Comparison of ENCODE assay signal across 27 cellular contexts in the genomic region with DNA sequence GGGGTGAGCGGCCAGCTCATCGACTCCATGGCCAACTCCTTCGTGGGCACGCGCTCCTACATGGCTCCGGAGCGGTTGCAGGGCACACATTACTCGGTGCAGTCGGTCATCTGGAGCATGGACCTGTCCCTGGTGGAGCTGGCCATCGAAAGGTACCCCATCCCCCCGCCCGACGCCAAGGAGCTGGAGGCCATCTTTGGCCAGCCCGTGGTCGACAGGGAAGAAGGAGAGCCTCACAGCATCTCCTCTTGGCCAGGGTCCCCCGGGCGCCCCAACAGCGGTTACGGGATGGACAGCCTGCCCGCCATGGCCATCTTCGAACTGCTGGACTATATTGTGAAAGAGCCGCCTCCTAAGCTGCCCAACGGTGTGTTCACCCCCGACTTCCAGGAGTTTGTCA.
"Had no signal": no experiment of that assay in that cellular context is flagged by ENCODE, and none has a peak within 500 bp of the region (broad histone marks: within the 10 kb centered on the region; RNA-seq: fewer than 3 reads in every experiment).

No MANE protein-coding gene starts in this region.

- H3K9ac ChIP-seq: parathyroid adenoma had no signal

- H3K36me3 ChIP-seq: ovary, right lobe of liver, sigmoid colon, stomach, tibial artery, transverse colon, upper lobe of right lung, uterus had no signal

- H3K4me3 Mint-ChIP-seq: naive thymus-derived CD8-positive, alpha-beta T cell; natural killer cell treated with Interleukin-12 subunit alpha and Interleukin-12 subunit beta and Interleukin-15 and Interleukin-18, amount 100 ng/mL, for 72 hours; nephron progenitor cell; neural crest cell; stimulated activated effector memory CD8-positive, alpha-beta T cell treated with anti-CD3 and anti-CD28 coated beads, Interleukin-12 subunit alpha, Interleukin-12 subunit beta, amount 100 ng/mL, for 72 hours; stimulated activated naive B cell treated with anti-CD40 and anti-IgM and Interleukin-4, amounts not matched to agents 10 μg/mL and 1 μg/mL and 100 μg/mL, for 72 hours; stimulated activated naive CD8-positive, alpha-beta T cell treated with anti-CD3 and anti-CD28 coated beads, Interleukin-15, Interleukin-2, amounts not matched to agents 100 ng/mL and 50 ng/mL, for 24 hours; type B pancreatic cell had no signal

- H3K9me3 Mint-ChIP-seq: natural killer cell treated with Interleukin-12 subunit alpha and Interleukin-12 subunit beta and Interleukin-15 and Interleukin-18, amount 100 ng/mL, for 72 hours; neural crest cell; stimulated activated effector memory CD8-positive, alpha-beta T cell treated with anti-CD3 and anti-CD28 coated beads, Interleukin-12 subunit alpha, Interleukin-12 subunit beta, amount 100 ng/mL, for 72 hours; stimulated activated naive CD8-positive, alpha-beta T cell treated with anti-CD3 and anti-CD28 coated beads, Interleukin-15, Interleukin-2, amounts not matched to agents 100 ng/mL and 50 ng/mL, for 24 hours; type B pancreatic cell had no signal

- H3K27ac Mint-ChIP-seq: naive thymus-derived CD8-positive, alpha-beta T cell; natural killer cell treated with Interleukin-12 subunit alpha and Interleukin-12 subunit beta and Interleukin-15 and Interleukin-18, amount 100 ng/mL, for 72 hours; nephron progenitor cell; progenitor cell of endocrine pancreas; stimulated activated effector memory CD8-positive, alpha-beta T cell treated with anti-CD3 and anti-CD28 coated beads, Interleukin-12 subunit alpha, Interleukin-12 subunit beta, amount 100 ng/mL, for 72 hours; stimulated activated naive CD8-positive, alpha-beta T cell treated with anti-CD3 and anti-CD28 coated beads, Interleukin-15, Interleukin-2, amounts not matched to agents 100 ng/mL and 50 ng/mL, for 24 hours; type B pancreatic cell had no signal

- H3K27me3 Mint-ChIP-seq: stimulated activated naive B cell treated with anti-CD40 and anti-IgM and Interleukin-4, amounts not matched to agents 10 μg/mL and 1 μg/mL and 100 μg/mL, for 72 hours; stimulated activated naive CD8-positive, alpha-beta T cell treated with anti-CD3 and anti-CD28 coated beads, Interleukin-15, Interleukin-2, amounts not matched to agents 100 ng/mL and 50 ng/mL, for 24 hours had no signal

- H2AFZ ChIP-seq: parathyroid adenoma had no signal

- H3K27me3 ChIP-seq: ovary, right lobe of liver, uterus had no signal

- H3K79me2 ChIP-seq: parathyroid adenoma had no signal

- ATAC-seq: naive thymus-derived CD8-positive, alpha-beta T cell; natural killer cell treated with Interleukin-12 subunit alpha and Interleukin-12 subunit beta and Interleukin-15 and Interleukin-18, amount 100 ng/mL, for 72 hours; psoas muscle; stimulated activated effector memory CD8-positive, alpha-beta T cell treated with anti-CD3 and anti-CD28 coated beads, Interleukin-12 subunit alpha, Interleukin-12 subunit beta, amount 100 ng/mL, for 72 hours; stimulated activated naive B cell treated with anti-CD40 and anti-IgM and Interleukin-4, amounts not matched to agents 10 μg/mL and 1 μg/mL and 100 μg/mL, for 72 hours had no signal

- H3K9me3 ChIP-seq: ovary, psoas muscle, right lobe of liver, sigmoid colon, stomach, tibial artery, transverse colon, upper lobe of right lung, uterus had no signal

- DNase-seq: naive thymus-derived CD8-positive, alpha-beta T cell; nephron progenitor cell; occipital lobe; ovary; posterior cingulate gyrus; psoas muscle; right lobe of liver; sigmoid colon; small intestine; stimulated activated CD4-positive, alpha-beta T cell treated with anti-CD3 and anti-CD28 coated beads, Interleukin-15, amount 100 ng/mL, for 24 hours; stimulated activated CD4-positive, alpha-beta T cell treated with anti-CD3 and anti-CD28 coated beads, Interleukin-2, amount 100 ng/mL, for 24 hours; stimulated activated CD4-positive, alpha-beta T cell treated with anti-CD3 and anti-CD28 coated beads, Interleukin-2, amount 100 ng/mL, for 48 hours; stimulated activated CD4-positive, alpha-beta T cell treated with anti-CD3 and anti-CD28 coated beads, Interleukin-4, amount 100 ng/mL, for 24 hours; stimulated activated naive B cell treated with anti-CD40 and anti-IgM and Interleukin-4, amounts not matched to agents 10 μg/mL and 1 μg/mL and 100 μg/mL, for 72 hours; stimulated activated naive CD4-positive, alpha-beta T cell treated with Interleukin-2 at 50 U/mL for 16 hours; stomach; tibial artery; transverse colon; upper lobe of right lung; uterus had no signal

- H3K27ac ChIP-seq: ovary, parathyroid adenoma, psoas muscle, right lobe of liver, sigmoid colon, stomach, tibial artery, transverse colon, upper lobe of right lung, uterus had no signal

- H3K4me3 ChIP-seq: ovary, psoas muscle, right lobe of liver, sigmoid colon, stomach, tibial artery, transverse colon, upper lobe of right lung, uterus had no signal

- H3K4me1 Mint-ChIP-seq: neural crest cell had no signal

- H3K36me3 Mint-ChIP-seq: naive thymus-derived CD8-positive, alpha-beta T cell; stimulated activated effector memory CD8-positive, alpha-beta T cell treated with anti-CD3 and anti-CD28 coated beads, Interleukin-12 subunit alpha, Interleukin-12 subunit beta, amount 100 ng/mL, for 72 hours; type B pancreatic cell had no signal

- H3K4me1 ChIP-seq: psoas muscle, right lobe of liver, sigmoid colon, stomach, tibial artery, upper lobe of right lung, uterus had no signal
